In the genomic region with DNA sequence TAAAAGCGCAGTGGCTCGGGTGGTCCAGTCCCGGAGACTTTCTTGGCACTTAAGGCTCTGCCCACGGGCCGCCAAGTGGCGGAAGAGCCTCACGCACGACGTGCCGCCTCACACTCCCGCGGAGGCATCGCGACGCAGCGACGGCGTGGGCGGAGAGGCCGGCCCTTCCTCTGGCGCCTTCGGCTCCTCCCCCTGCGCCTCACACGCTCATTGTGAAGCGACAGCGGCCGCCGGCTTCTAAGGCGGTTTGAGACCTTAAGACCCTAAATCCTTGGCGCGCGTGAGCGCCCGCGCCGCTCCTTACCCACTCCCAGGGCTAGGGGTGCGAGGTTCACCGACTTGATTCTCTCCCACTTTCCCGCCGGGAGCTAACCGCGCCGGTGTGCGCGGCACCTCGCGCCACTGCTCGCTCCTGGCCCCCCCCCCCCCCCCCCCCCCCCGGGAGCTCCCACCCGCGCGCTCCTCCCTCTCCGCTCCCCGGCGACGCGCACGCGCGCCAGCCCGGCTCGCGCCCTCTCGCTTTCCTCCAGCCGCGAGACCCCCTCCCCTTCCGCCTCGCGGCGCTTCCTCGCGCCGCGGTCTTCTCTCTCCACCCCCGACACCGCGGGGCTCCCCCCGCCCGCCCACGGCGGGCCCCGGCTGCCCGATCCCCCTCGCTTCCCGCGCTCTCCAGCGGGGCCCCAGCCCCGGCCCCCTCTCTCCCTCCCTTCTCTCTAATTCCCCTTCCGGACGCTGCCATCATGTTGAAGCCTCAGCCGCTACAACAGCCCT, we compare ENCODE assay signal across 8 cellular contexts. TPM values are rescaled to one million over a fixed set of nuclear protein-coding genes. Genes with fewer than 3 reads are reported as not detected.
DNase-seq lines count a peak whose midpoint lies in the region; ATAC-seq and TF ChIP-seq lines count a peak whose summit lies in the region.

A gene with protein sequence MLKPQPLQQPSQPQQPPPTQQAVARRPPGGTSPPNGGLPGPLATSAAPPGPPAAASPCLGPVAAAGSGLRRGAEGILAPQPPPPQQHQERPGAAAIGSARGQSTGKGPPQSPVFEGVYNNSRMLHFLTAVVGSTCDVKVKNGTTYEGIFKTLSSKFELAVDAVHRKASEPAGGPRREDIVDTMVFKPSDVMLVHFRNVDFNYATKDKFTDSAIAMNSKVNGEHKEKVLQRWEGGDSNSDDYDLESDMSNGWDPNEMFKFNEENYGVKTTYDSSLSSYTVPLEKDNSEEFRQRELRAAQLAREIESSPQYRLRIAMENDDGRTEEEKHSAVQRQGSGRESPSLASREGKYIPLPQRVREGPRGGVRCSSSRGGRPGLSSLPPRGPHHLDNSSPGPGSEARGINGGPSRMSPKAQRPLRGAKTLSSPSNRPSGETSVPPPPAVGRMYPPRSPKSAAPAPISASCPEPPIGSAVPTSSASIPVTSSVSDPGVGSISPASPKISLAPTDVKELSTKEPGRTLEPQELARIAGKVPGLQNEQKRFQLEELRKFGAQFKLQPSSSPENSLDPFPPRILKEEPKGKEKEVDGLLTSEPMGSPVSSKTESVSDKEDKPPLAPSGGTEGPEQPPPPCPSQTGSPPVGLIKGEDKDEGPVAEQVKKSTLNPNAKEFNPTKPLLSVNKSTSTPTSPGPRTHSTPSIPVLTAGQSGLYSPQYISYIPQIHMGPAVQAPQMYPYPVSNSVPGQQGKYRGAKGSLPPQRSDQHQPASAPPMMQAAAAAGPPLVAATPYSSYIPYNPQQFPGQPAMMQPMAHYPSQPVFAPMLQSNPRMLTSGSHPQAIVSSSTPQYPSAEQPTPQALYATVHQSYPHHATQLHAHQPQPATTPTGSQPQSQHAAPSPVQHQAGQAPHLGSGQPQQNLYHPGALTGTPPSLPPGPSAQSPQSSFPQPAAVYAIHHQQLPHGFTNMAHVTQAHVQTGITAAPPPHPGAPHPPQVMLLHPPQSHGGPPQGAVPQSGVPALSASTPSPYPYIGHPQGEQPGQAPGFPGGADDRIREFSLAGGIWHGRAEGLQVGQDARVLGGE (plus strand): TSS at position 480 of the 771 bp plus-strand sequence. CDS start 261 bp downstream, at position 741.

- CTCF ChIA-PET in Panc1 (lab: Charles Lee) = no interaction called here

- peak in 3 of 4 donors; percentile 12 to 79 (median 72) for TF ChIP-seq POLR2A in esophagus squamous epithelium (IDR thresholded peaks at IDR 0.05)

- H3K4me1 Mint-ChIP-seq in activated T-cell treated with anti-CD3 and anti-CD28 coated beads, Interleukin-2, amount 50 U/mL, for 72 hours (ENCODE audit: low read depth) = peaks cover 55% of the 10 kb centered on the region

- intact Hi-C loops in Panc1 (cut with micrococcal nuclease; ENCODE audit: unreplicated experiment) (no loop called here), esophagus squamous epithelium (cut with DNase I) (no loop called here)

- peak within 1 kb of the TSS; percentile 94 for H3K4me3 Mint-ChIP-seq in activated T-cell treated with anti-CD3 and anti-CD28 coated beads, Interleukin-2, amount 50 U/mL, for 72 hours

- 0% methylated on average over 6 to 8 of the region's 91 CpGs for WGBS in esophagus squamous epithelium, 2 donors

- H3K27ac ChIP-seq in Panc1 (ENCODE audit: low read length) (peak within 1 kb of the TSS; percentile 99), esophagus squamous epithelium (peak within 1 kb of the TSS; percentile 99 to 100 (median 100))

- H3K4me1 ChIP-seq in Panc1 (ENCODE audit: control insufficient read depth, insufficient read depth, low read length) = peaks cover 26% of the 10 kb centered on the region
- H3K4me1 ChIP-seq in esophagus squamous epithelium = peaks cover 9 to 34% (median 21%) of the 10 kb centered on the region in 3 donors

- peaks cover 22 to 40% of the 10 kb centered on the region in 2 donors for H3K36me3 Mint-ChIP-seq in activated T-cell treated with anti-CD3 and anti-CD28 coated beads, Interleukin-2, amount 50 U/mL, for 72 hours (ENCODE audit: insufficient read depth in 2 of 2)

- H3K27ac Mint-ChIP-seq in activated T-cell treated with anti-CD3 and anti-CD28 coated beads, Interleukin-2, amount 50 U/mL, for 72 hours = peak within 1 kb of the TSS; percentile 98

- H3K4me3 ChIP-seq in Panc1 (ENCODE audit: low read depth in 2 of 2, low read length in 2 of 2) (peak within 1 kb of the TSS; percentile 73 to 77), esophagus squamous epithelium (peak within 1 kb of the TSS; percentile 92 to 100 (median 98))

- H3K9me3 ChIP-seq in Panc1 (ENCODE audit: control insufficient read depth, insufficient read depth, low read depth, low read length) (no peaks in the 10 kb centered on the region), esophagus squamous epithelium (no peaks in the 10 kb centered on the region)

- POLR2A ChIA-PET in Panc1 (lab: Charles Lee) = interaction anchor here (0.6 kb wide), 1 partner anchor 62 kb away, joined by 4 read pairs; no protein-coding TSS in a partner anchor

- no peaks in the 10 kb centered on the region for H3K9me3 Mint-ChIP-seq in activated T-cell treated with anti-CD3 and anti-CD28 coated beads, Interleukin-2, amount 50 U/mL, for 72 hours

- ATAC-seq in GM21619 (IDR thresholded peaks at IDR 0.05; ENCODE audit: unreplicated experiment) (peak; percentile 42), Panc1 (peak; percentile 78)
- ATAC-seq in activated T-cell treated with anti-CD3 and anti-CD28 coated beads, Interleukin-2, amount 50 U/mL, for 72 hours (replicated peaks in 1 of 2) = peak; percentile 58 to 68

- H3K27me3 ChIP-seq in Panc1 (ENCODE audit: control insufficient read depth, insufficient read depth, low read length) = no peaks in the 10 kb centered on the region
- no peaks in the 10 kb centered on the region for H3K27me3 ChIP-seq in esophagus squamous epithelium

- in situ Hi-C loops in KBM-7 (cut with MboI; ENCODE audit: low pct_unique_long_range_greater_than_20kb, low sequenced_read_pairs) = no loop called here
- in situ Hi-C loops in Panc1 (cut with HindIII; ENCODE audit: low pct_unique_long_range_greater_than_20kb, low sequenced_read_pairs) = no loop called here

- TF ChIP-seq CTCF in Panc1 (IDR thresholded peaks at IDR 0.05) (no peak), esophagus squamous epithelium (IDR thresholded peaks at IDR 0.05) (peak in 5 of 6 experiments; percentile 10 to 51 (median 51))

- DNase-seq in DMS 273 treated with DMSO at 0.1 percent for 48 hours (lab: John Stamatoyannopoulos, UW) (peak; percentile 77), KBM-7 (peak; percentile 94), Panc1 (ENCODE audit: low read depth, low spot score) (peak; percentile 72), esophagus squamous epithelium (lab: John Stamatoyannopoulos, UW) (peak; percentile 63), myocyte (ENCODE audit: low read depth) (peak; percentile 97)
- peak; percentile 97 to 98 for DNase-seq in activated T-cell treated with anti-CD3 and anti-CD28 coated beads, Interleukin-2, amount 50 U/mL, for 72 hours
- peak; percentile 90 to 94 for DNase-seq in stimulated activated CD8-positive, alpha-beta memory T cell treated with anti-CD3 and anti-CD28 coated beads, Interleukin-7, amount 100 ng/mL, for 4 hours (ENCODE audit: low read depth in 2 of 2)

- H3K27me3 Mint-ChIP-seq in activated T-cell treated with anti-CD3 and anti-CD28 coated beads, Interleukin-2, amount 50 U/mL, for 72 hours (ENCODE audit: low read depth) = no peaks in the 10 kb centered on the region

- H3K36me3 ChIP-seq in Panc1 (ENCODE audit: control insufficient read depth, insufficient read depth, low read length) = peaks cover 32% of the 10 kb centered on the region
- peaks cover 7 to 28% (median 24%) of the 10 kb centered on the region in 3 donors for H3K36me3 ChIP-seq in esophagus squamous epithelium

- no TSS peak for BruUV-seq in Panc1 (replicated peaks; lab: Mats Ljungman, UMichigan)

RNA-seq across cellular contexts. Expression of the gene that starts here (rescaled TPM):
- total RNA-seq in Panc1 (2021; ENCODE audit: unreplicated experiment) (270 TPM), esophagus squamous epithelium (10 to 100 TPM; 42.1 to 72.7 (median 67.1) TPM), myocyte (55.4 and 70.0 TPM in 2 replicates)
- 314 TPM for polyA plus RNA-seq in Panc1 (2012; ENCODE audit: insufficient read length)
- 100 to 1,000 TPM; 456 to 594 TPM for total RNA-seq in activated T-cell treated with anti-CD3 and anti-CD28 coated beads, Interleukin-2, amount 50 U/mL, for 72 hours
- 101 TPM for polyA plus RNA-seq in myocyte (2012)

Comparison
In these comparisons a context has a peak if more than half of its experiments do, and no peak if none do; other contexts are left out.
1. Peak in every context shown above with its lines: DNase-seq, ATAC-seq, H3K4me3 ChIP-seq and H3K27ac ChIP-seq.